Comparison of ENCODE assay signal across 6 cellular contexts in the genomic region with DNA sequence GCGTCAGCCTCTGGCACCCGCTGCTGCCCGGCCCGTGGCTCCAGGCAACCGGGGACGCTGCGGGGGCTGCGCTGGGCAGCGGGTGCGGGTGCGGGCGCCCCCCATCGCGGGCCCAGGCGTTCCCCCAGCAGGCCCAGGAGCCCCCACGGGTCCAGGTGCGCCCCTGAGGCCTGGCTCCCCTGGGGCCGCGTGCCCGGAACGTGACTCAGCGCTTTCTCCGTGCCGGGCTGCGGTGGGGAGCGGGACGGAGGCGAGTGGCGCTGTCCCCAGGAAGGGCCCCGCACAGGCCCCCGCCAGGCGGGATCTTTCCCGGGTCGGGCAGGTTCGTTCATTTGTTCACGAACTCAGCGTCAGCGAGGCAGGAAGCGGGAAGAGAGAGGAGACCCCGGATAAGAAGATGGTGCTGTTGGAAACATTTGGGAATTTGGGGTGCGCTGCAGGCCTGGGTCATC. TPM values are rescaled to one million over a fixed set of nuclear protein-coding genes. Genes with fewer than 3 reads are reported as not detected.
DNase-seq lines count a peak whose midpoint lies in the region; ATAC-seq and TF ChIP-seq lines count a peak whose summit lies in the region.

No MANE protein-coding gene starts in this region.

- H3K27ac ChIP-seq in brain microvascular endothelial cell, result no peak overlapping the region

- H3K27me3 ChIP-seq in brain microvascular endothelial cell (replicated peaks), result no peaks in the 10 kb centered on the region

- H3K4me3 ChIP-seq in brain microvascular endothelial cell (ENCODE audit: low read depth, low read length), result peak overlapping the region; percentile 41

- in situ Hi-C loops in brain microvascular endothelial cell (cut with HindIII; ENCODE audit: low pct_ligation_motif_present, low sequenced_read_pairs), result no loop called here

- ATAC-seq in omental fat pad (ENCODE audit: low FRiP score) (peak; percentile 52), HG02885 (IDR thresholded peaks at IDR 0.05; ENCODE audit: poor library complexity, unreplicated experiment) (no peak), GM18858 (IDR thresholded peaks at IDR 0.05; ENCODE audit: unreplicated experiment) (no peak)

- no peak for TF ChIP-seq CTCF in GM20000 (IDR thresholded peaks at IDR 0.05; ENCODE audit: extremely low read depth, missing control alignments)
- TF ChIP-seq CTCF in brain microvascular endothelial cell (IDR thresholded peaks at IDR 0.05; ENCODE audit: low read depth, low read length, missing control alignments), result no peak
- TF ChIP-seq CTCF in omental fat pad (IDR thresholded peaks at IDR 0.05), result no peak

- DNase-seq in GM20000 (ENCODE audit: low spot score), result peak; percentile 73
- no peak for DNase-seq in brain microvascular endothelial cell
- DNase-seq in omental fat pad (ENCODE audit: low spot score), result no peak
- DNase-seq in SHP77 (lab: John Stamatoyannopoulos, UW), result no peak

- H3K36me3 ChIP-seq in brain microvascular endothelial cell (replicated peaks), result no peaks in the 10 kb centered on the region

RNA-seq across cellular contexts. Expression of a gene that starts 18.4 kb away (rescaled TPM):
- total RNA-seq in omental fat pad, result 10 to 100 TPM; 69.3 to 93.9 (median 74.1) TPM

RNA-seq across cellular contexts. Expression of a gene that starts 19.1 kb away (rescaled TPM):
- under 1 TPM in 1 of 4 donors, not detected in 3; 0.46 TPM for total RNA-seq in omental fat pad

RNA-seq across cellular contexts. Expression of a gene that starts 43.0 kb away (rescaled TPM):
- total RNA-seq in omental fat pad, result not detected

RNA-seq across cellular contexts. Expression of a gene that starts 47.4 kb away (rescaled TPM):
- total RNA-seq in omental fat pad, result under 1 TPM in 1 of 4 donors, not detected in 3; 0.50 TPM

RNA-seq across cellular contexts. Expression of a gene that starts 49.6 kb away (rescaled TPM):
- total RNA-seq in omental fat pad, result 10 to 100 TPM; 42.3 to 62.0 (median 49.6) TPM
